1 cellular context compared by ENCODE assay signal in the genomic region with DNA sequence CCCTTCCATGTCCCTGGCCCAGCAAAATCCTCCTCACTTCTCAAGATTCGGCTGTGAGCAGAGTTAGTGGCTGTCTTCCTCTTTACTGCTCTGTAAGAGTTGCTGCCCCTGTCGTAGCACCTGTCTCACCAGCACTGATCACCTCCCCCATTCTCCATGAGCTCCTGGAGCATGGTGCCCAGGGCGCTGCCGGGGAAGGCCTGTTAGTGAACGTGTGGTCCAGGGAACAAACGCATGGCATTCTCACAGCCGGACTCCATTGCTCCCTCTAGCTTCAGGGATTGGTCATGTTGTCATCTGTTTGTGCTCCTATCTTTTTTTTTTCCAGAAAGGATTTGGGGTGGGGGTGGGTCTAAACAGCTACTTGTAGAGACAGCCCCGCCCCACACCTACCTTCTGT.
TF ChIP-seq lines count a peak whose summit lies in the region.

No MANE protein-coding gene starts in this region.

TF ChIP-seq in HepG2, 621 proteins besides CTCF, POLR2A, EP300 and RAD21 (continued from another document):
- peak; percentile 70; the same call in 1 of the 2 replicates for TF ChIP-seq ZBTB33 (CRISPR knock-in tag; IDR thresholded peaks at IDR 0.05)
- TF ChIP-seq NRL (CRISPR knock-in tag; IDR thresholded peaks at IDR 0.05; ENCODE audit: borderline replicate concordance), result 0 out of 2 replicates have a peak, but pooled peaks have one; percentile 41
- TF ChIP-seq, protein P1, sequence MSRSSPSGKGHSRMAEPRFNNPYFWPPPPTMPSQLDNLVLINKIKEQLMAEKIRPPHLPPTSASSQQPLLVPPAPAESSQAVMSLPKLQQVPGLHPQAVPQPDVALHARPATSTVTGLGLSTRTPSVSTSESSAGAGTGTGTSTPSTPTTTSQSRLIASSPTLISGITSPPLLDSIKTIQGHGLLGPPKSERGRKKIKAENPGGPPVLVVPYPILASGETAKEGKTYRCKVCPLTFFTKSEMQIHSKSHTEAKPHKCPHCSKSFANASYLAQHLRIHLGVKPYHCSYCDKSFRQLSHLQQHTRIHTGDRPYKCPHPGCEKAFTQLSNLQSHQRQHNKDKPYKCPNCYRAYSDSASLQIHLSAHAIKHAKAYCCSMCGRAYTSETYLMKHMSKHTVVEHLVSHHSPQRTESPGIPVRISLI (CRISPR knock-in tag; IDR thresholded peaks at IDR 0.05; ENCODE audit: borderline replicate concordance), result peak; percentile 69; the same call in 1 of the 2 replicates
- TF ChIP-seq ZNF878 (CRISPR knock-in tag; IDR thresholded peaks at IDR 0.05), result no peak
- peak; percentile 55 for TF ChIP-seq STAG1 (CRISPR knock-in tag; IDR thresholded peaks at IDR 0.05)
- TF ChIP-seq KDM5B (CRISPR knock-in tag; IDR thresholded peaks at IDR 0.05; ENCODE audit: borderline replicate concordance), result 0 out of 2 replicates have a peak, but pooled peaks have one; percentile 26
- TF ChIP-seq RBM22 (optimal IDR thresholded peaks at IDR 0.05; ENCODE audit: low read length), result peak; percentile 56
- TF ChIP-seq, protein P2, sequence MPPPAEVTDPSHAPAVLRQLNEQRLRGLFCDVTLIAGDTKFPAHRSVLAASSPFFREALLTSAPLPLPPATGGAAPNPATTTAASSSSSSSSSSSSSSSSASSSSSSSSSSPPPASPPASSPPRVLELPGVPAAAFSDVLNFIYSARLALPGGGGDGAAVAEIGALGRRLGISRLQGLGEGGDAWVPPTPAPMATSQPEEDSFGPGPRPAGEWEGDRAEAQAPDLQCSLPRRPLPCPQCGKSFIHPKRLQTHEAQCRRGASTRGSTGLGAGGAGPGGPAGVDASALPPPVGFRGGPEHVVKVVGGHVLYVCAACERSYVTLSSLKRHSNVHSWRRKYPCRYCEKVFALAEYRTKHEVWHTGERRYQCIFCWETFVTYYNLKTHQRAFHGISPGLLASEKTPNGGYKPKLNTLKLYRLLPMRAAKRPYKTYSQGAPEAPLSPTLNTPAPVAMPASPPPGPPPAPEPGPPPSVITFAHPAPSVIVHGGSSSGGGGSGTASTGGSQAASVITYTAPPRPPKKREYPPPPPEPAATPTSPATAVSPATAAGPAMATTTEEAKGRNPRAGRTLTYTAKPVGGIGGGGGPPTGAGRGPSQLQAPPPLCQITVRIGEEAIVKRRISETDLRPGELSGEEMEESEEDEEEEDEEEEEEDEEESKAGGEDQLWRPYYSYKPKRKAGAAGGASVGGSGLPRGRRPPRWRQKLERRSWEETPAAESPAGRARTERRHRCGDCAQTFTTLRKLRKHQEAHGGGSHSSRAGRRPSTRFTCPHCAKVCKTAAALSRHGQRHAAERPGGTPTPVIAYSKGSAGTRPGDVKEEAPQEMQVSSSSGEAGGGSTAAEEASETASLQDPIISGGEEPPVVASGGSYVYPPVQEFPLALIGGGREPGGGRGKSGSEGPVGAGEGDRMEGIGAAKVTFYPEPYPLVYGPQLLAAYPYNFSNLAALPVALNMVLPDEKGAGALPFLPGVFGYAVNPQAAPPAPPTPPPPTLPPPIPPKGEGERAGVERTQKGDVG (CRISPR knock-in tag; IDR thresholded peaks at IDR 0.05; ENCODE audit: borderline replicate concordance), result 0 out of 2 replicates have a peak, but pooled peaks have one; percentile 65
- 0 out of 2 replicates have a peak, but pooled peaks have one; percentile 25 for TF ChIP-seq SP4 (CRISPR knock-in tag; IDR thresholded peaks at IDR 0.05)
- TF ChIP-seq REXO4 (CRISPR knock-in tag; IDR thresholded peaks at IDR 0.05; ENCODE audit: borderline replicate concordance), result no peak
